ENCODE assay signal across 8 cellular contexts in genomic region chr3:196073188-196073838, GRCh38. TPM values are rescaled to one million over a fixed set of nuclear protein-coding genes. Genes with fewer than 3 reads are reported as not detected.
A peak's percentile ranks its signal among the peaks of the same experiment; 100 is the strongest.
DNase-seq lines count a peak whose midpoint lies in the region; ATAC-seq and TF ChIP-seq lines count a peak whose summit lies in the region.

No MANE protein-coding gene starts in this region.

- peak overlapping the region; percentile 25 for H3K27ac Mint-ChIP-seq in CD4-positive, alpha-beta T cell

- no peaks in the 10 kb centered on the region for H3K27me3 ChIP-seq in CD4-positive, alpha-beta T cell (ENCODE audit: control insufficient read depth, insufficient read depth, low read length)
- H3K27me3 ChIP-seq in adipocyte (replicated peaks; ENCODE audit: control insufficient read depth, insufficient read depth, low read length) (no peaks in the 10 kb centered on the region), right atrium auricular region (no peaks in the 10 kb centered on the region)

- H3K27me3 Mint-ChIP-seq in CD4-positive, alpha-beta T cell, result no peaks in the 10 kb centered on the region

- peaks cover 79% of the 10 kb centered on the region for H3K36me3 Mint-ChIP-seq in CD4-positive, alpha-beta T cell (ENCODE audit: low read depth)

- no peak overlapping the region for H3K27ac ChIP-seq in CD4-positive, alpha-beta T cell (ENCODE audit: low read depth, low read length)
- no peak overlapping the region for H3K27ac ChIP-seq in right atrium auricular region

- no peaks in the 10 kb centered on the region for H3K9me3 ChIP-seq in CD4-positive, alpha-beta T cell (ENCODE audit: control insufficient read depth, low read length)
- H3K9me3 ChIP-seq in adipocyte (ENCODE audit: control insufficient read depth, low read length), result no peaks in the 10 kb centered on the region
- H3K9me3 ChIP-seq in right atrium auricular region, result no peaks in the 10 kb centered on the region

- no peak overlapping the region for H3K9ac ChIP-seq in adipocyte (ENCODE audit: low read length)

- H3K4me1 ChIP-seq in adipocyte (ENCODE audit: control insufficient read depth, insufficient read depth, low read length) (no peaks in the 10 kb centered on the region), right atrium auricular region (peaks cover 0 to 7% of the 10 kb centered on the region in 2 donors)

- H3K36me3 ChIP-seq in adipocyte (ENCODE audit: control insufficient read depth, insufficient read depth, low read length, severe bottlenecking) (peaks cover 61% of the 10 kb centered on the region), right atrium auricular region (peaks cover 74% of the 10 kb centered on the region)

- CTCF ChIA-PET in CD4-positive, alpha-beta T cell (lab: Charles Lee), result interaction anchor here (0.7 to 3.9 kb wide), 11 partner anchors 9 to 155 kb away, joined by 3 to 28 read pairs (median 5); no protein-coding TSS in a partner anchor

- H3K4me3 Mint-ChIP-seq in CD4-positive, alpha-beta T cell, result no peak overlapping the region

- peak; percentile 99 for ATAC-seq in CD4-positive, alpha-beta T cell (ENCODE audit: poor library complexity)
- ATAC-seq in GM21717 (IDR thresholded peaks at IDR 0.05; ENCODE audit: unreplicated experiment), result peak; percentile 63
- ATAC-seq in sciatic nerve, result peak; percentile 96

- peak; percentile 80 for TF ChIP-seq CTCF in CD4-positive, alpha-beta T cell (IDR thresholded peaks at IDR 0.05)
- TF ChIP-seq CTCF in right atrium auricular region (IDR thresholded peaks at IDR 0.05), result peak; percentile 59 to 77

- intact Hi-C loops in CD4-positive, alpha-beta T cell (cut with DNase I, micrococcal nuclease), result loop anchor here (1.0 to 10.0 kb wide), 2 partner anchors 123 to 431 kb away; partner anchors contain the start of gene RNF168 (in 1 of the 2)
- intact Hi-C loops in sciatic nerve (cut with DNase I), result loop anchor here (1.0 kb wide), 1 partner anchor 123 kb away; no protein-coding TSS in a partner anchor

- peak; percentile 56 to 69 (median 64) for DNase-seq in CD4-positive, alpha-beta T cell
- peak; percentile 66 for DNase-seq in NCI-H1092 treated with DMSO at 0.1 percent for 48 hours (lab: John Stamatoyannopoulos, UW)
- DNase-seq in SW480 (ENCODE audit: low spot score), result peak; percentile 63
- DNase-seq in adipocyte (ENCODE audit: low read depth), result peak; percentile 73
- no peak for DNase-seq in right atrium auricular region (ENCODE audit: low spot score)
- DNase-seq in sciatic nerve (ENCODE audit: low spot score), result peak; percentile 75
- DNase-seq in OCI-M2 (lab: John Stamatoyannopoulos, UW; ENCODE audit: unreplicated experiment), result no peak

- no peak overlapping the region for H3K4me3 ChIP-seq in adipocyte (ENCODE audit: low read length)
- H3K4me3 ChIP-seq in right atrium auricular region, result no peak overlapping the region

- peaks cover 32% of the 10 kb centered on the region for H3K4me1 Mint-ChIP-seq in CD4-positive, alpha-beta T cell (ENCODE audit: low read depth)

- H3K9me3 Mint-ChIP-seq in CD4-positive, alpha-beta T cell, result no peaks in the 10 kb centered on the region

- POLR2A ChIA-PET in CD4-positive, alpha-beta T cell (lab: Charles Lee), result interaction anchor here (0.6 to 3.3 kb wide), 8 partner anchors 8 to 134 kb away, joined by 3 to 18 read pairs (median 4); no protein-coding TSS in a partner anchor

RNA-seq across cellular contexts. Expression of gene TFRC, which starts 8.6 kb away (rescaled TPM):
- 100 to 1,000 TPM; 154 to 159 TPM for total RNA-seq in CD4-positive, alpha-beta T cell
- total RNA-seq in right atrium auricular region (10 to 100 TPM; 47.9 to 98.0 TPM), sciatic nerve (76.7 TPM)

Comparison
In these comparisons a context has a peak if more than half of its experiments do, and no peak if none do; other contexts are left out.
1. DNase-seq: peak in CD4-positive, alpha-beta T cell (10 of 10), NCI-H1092 treated with DMSO at 0.1 percent for 48 hours (single experiment), SW480 (single experiment), adipocyte (single experiment) and sciatic nerve (single experiment); none in right atrium auricular region (single experiment) and OCI-M2 (single experiment).
2. Peak in every context shown above with its lines, with median percentiles within 50 percentile points of each other: ATAC-seq.